ENCODE assay signal across 18 cellular contexts in the genomic region with DNA sequence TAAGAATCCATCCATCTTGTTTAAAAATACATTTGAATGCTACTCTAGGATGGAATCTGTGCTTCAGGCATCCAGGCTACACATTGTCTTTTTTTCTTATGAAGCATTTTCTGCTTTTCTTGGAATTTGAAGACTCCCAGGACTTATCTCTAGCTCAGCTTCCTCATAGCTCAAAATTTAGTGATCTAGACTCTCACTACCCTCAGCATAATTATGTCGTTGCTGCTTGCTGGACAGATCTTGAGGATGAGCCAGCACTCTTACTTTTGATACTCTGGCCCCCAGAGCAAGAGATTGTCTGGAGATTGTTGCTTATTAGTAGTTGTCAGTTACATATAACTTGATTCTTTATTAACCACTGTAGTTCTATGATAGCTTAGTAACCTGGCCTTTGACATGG.
"Had no signal": no experiment of that assay in that cellular context is flagged by ENCODE, and none has a peak within 500 bp of the region (broad histone marks: within the 10 kb centered on the region; RNA-seq: fewer than 3 reads in every experiment).

No MANE protein-coding gene starts in this region.

- H3K27ac ChIP-seq: neutrophil, WERI-Rb-1 had no signal

- H3K27me3 ChIP-seq: esophagus muscularis mucosa, neutrophil had no signal

- ATAC-seq: activated CD4-positive, alpha-beta T cell treated with anti-CD3 and anti-CD28 coated beads for 36 hours; naive thymus-derived CD4-positive, alpha-beta T cell; stimulated activated effector memory CD8-positive, alpha-beta T cell treated with anti-CD3 and anti-CD28 coated beads, Interleukin-12 subunit alpha, Interleukin-12 subunit beta, amount 100 ng/mL, for 72 hours had no signal

- H3K4me2 ChIP-seq: smooth muscle cell had no signal

- H3K9me3 Mint-ChIP-seq: stimulated activated effector memory CD8-positive, alpha-beta T cell treated with anti-CD3 and anti-CD28 coated beads, Interleukin-12 subunit alpha, Interleukin-12 subunit beta, amount 100 ng/mL, for 72 hours; T-helper 2 cell treated with Interferon-gamma antibody and Interleukin-4, amounts not matched to agents 5 μg/mL and 100 μg/mL, for 36 hours had no signal

- H3K36me3 Mint-ChIP-seq: stimulated activated effector memory CD8-positive, alpha-beta T cell treated with anti-CD3 and anti-CD28 coated beads, Interleukin-12 subunit alpha, Interleukin-12 subunit beta, amount 100 ng/mL, for 72 hours had no signal

- DNase-seq: activated CD4-positive, alpha-beta memory T cell treated with anti-CD3 and anti-CD28 coated beads, Interleukin-2, amount 10 ng/mL, durations not matched to agents 7 days and 5 days; activated CD4-positive, alpha-beta T cell treated with anti-CD3 and anti-CD28 coated beads for 36 hours; activated gamma-delta T cell treated with Interleukin-2 at 50 U/mL for 16 hours; activated naive CD8-positive, alpha-beta T cell treated with anti-CD3 and anti-CD28 coated beads for 36 hours; activated T-cell treated with anti-CD3 and anti-CD28 coated beads, Interleukin-2, amount 50 U/mL, for 48 hours; anterior cingulate cortex; foreskin fibroblast; head of caudate nucleus; islet precursor cell; midbrain; naive thymus-derived CD4-positive, alpha-beta T cell; SW 1271; WERI-Rb-1 had no signal

- H3K27ac Mint-ChIP-seq: activated CD4-positive, alpha-beta memory T cell treated with anti-CD3 and anti-CD28 coated beads, Interleukin-2, amount 10 ng/mL, durations not matched to agents 7 days and 5 days; activated CD4-positive, alpha-beta T cell treated with anti-CD3 and anti-CD28 coated beads for 36 hours; activated naive CD8-positive, alpha-beta T cell treated with anti-CD3 and anti-CD28 coated beads for 36 hours; naive thymus-derived CD4-positive, alpha-beta T cell; stimulated activated effector memory CD8-positive, alpha-beta T cell treated with anti-CD3 and anti-CD28 coated beads, Interleukin-12 subunit alpha, Interleukin-12 subunit beta, amount 100 ng/mL, for 72 hours; T-helper 2 cell treated with Interferon-gamma antibody and Interleukin-4, amounts not matched to agents 5 μg/mL and 100 μg/mL, for 36 hours had no signal

- H3K36me3 ChIP-seq: neutrophil, WERI-Rb-1 had no signal

- H3K27me3 Mint-ChIP-seq: activated CD4-positive, alpha-beta memory T cell treated with anti-CD3 and anti-CD28 coated beads, Interleukin-2, amount 10 ng/mL, durations not matched to agents 7 days and 5 days; activated CD4-positive, alpha-beta T cell treated with anti-CD3 and anti-CD28 coated beads for 36 hours; activated naive CD8-positive, alpha-beta T cell treated with anti-CD3 and anti-CD28 coated beads for 36 hours; naive thymus-derived CD4-positive, alpha-beta T cell had no signal

- H3K4me1 Mint-ChIP-seq: activated CD4-positive, alpha-beta memory T cell treated with anti-CD3 and anti-CD28 coated beads, Interleukin-2, amount 10 ng/mL, durations not matched to agents 7 days and 5 days; activated CD4-positive, alpha-beta T cell treated with anti-CD3 and anti-CD28 coated beads for 36 hours; activated naive CD8-positive, alpha-beta T cell treated with anti-CD3 and anti-CD28 coated beads for 36 hours; stimulated activated effector memory CD8-positive, alpha-beta T cell treated with anti-CD3 and anti-CD28 coated beads, Interleukin-12 subunit alpha, Interleukin-12 subunit beta, amount 100 ng/mL, for 72 hours had no signal

- H3K4me3 Mint-ChIP-seq: activated CD4-positive, alpha-beta memory T cell treated with anti-CD3 and anti-CD28 coated beads, Interleukin-2, amount 10 ng/mL, durations not matched to agents 7 days and 5 days; activated CD4-positive, alpha-beta T cell treated with anti-CD3 and anti-CD28 coated beads for 36 hours; activated naive CD8-positive, alpha-beta T cell treated with anti-CD3 and anti-CD28 coated beads for 36 hours; naive thymus-derived CD4-positive, alpha-beta T cell; stimulated activated effector memory CD8-positive, alpha-beta T cell treated with anti-CD3 and anti-CD28 coated beads, Interleukin-12 subunit alpha, Interleukin-12 subunit beta, amount 100 ng/mL, for 72 hours; T-helper 2 cell treated with Interferon-gamma antibody and Interleukin-4, amounts not matched to agents 5 μg/mL and 100 μg/mL, for 36 hours had no signal

- H3K9me3 ChIP-seq: esophagus muscularis mucosa, neutrophil had no signal

- H3K4me3 ChIP-seq: esophagus muscularis mucosa, smooth muscle cell had no signal
